Comparison of ENCODE assay signal across 14 cellular contexts in the genomic region with DNA sequence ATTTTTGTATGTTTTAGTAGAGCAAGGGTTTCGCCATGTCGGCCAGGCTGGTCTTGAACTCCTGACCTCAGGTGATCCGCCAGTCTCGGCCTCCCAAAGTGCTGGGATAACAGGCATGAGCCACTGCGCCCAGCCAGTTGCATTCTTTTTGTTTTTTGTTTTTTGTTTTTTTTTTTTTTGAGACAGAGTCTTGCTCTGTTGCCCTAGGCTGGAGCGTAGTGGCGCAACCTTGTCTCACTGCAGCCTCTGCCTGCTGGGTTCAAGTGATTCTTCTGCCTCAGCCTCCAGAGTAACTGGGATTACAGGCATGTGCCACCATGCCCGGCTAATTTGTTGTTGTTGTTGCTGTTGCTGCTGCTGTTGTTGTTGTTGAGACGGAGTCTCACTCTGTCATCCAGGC. TPM values are rescaled to one million over a fixed set of nuclear protein-coding genes. Genes with fewer than 3 reads are reported as not detected.
"Had no signal": no experiment of that assay in that cellular context is flagged by ENCODE, and none has a peak within 500 bp of the region (broad histone marks: within the 10 kb centered on the region; RNA-seq: fewer than 3 reads in every experiment).

No MANE protein-coding gene starts in this region.

RNA-seq across cellular contexts. Expression of a gene that starts 21.3 kb away (rescaled TPM):
- total RNA-seq: activated B cell treated with CpG ODN at 0.5 μM for 24 hours had no signal

RNA-seq across cellular contexts. Expression of a gene that starts 29.4 kb away (rescaled TPM):
- total RNA-seq: activated B cell treated with CpG ODN at 0.5 μM for 24 hours; activated CD4-positive, alpha-beta memory T cell treated with anti-CD3 and anti-CD28 coated beads for 36 hours; activated CD4-positive, alpha-beta memory T cell treated with anti-CD3 and anti-CD28 coated beads, Interleukin-2, amount 10 ng/mL, durations not matched to agents 7 days and 5 days; activated CD4-positive, alpha-beta T cell treated with anti-CD3 and anti-CD28 coated beads for 36 hours; activated CD4-positive, alpha-beta T cell treated with anti-CD3 and anti-CD28 coated beads, Interleukin-2, amount 10 ng/mL, durations not matched to agents 24 days and 14 days; activated CD4-positive, alpha-beta T cell treated with anti-CD3 and anti-CD28 coated beads, Interleukin-2, amount 10 ng/mL, durations not matched to agents 7 days and 5 days; activated CD8-positive, alpha-beta memory T cell treated with anti-CD3 and anti-CD28 coated beads for 36 hours; activated CD8-positive, alpha-beta memory T cell treated with anti-CD3 and anti-CD28 coated beads, Interleukin-2, amount 10 ng/mL, durations not matched to agents 7 days and 5 days; activated CD8-positive, alpha-beta T cell treated with anti-CD3 and anti-CD28 coated beads for 36 hours; activated CD8-positive, alpha-beta T cell treated with anti-CD3 and anti-CD28 coated beads, Interleukin-2, amount 10 ng/mL, durations not matched to agents 7 days and 5 days; T-cell; T-helper 1 cell treated with Interleukin-12 subunit alpha and Interleukin-12 subunit beta and Interleukin-4 antibody, amounts not matched to agents 30 ng/mL and 1 ng/mL, for 36 hours; T-helper 2 cell treated with Interferon-gamma antibody and Interleukin-4, amounts not matched to agents 100 ng/mL and 5 ng/mL, for 36 hours; WTC11 had no signal
